ENCODE assay signal across 8 cellular contexts in genomic region chr14:91252901-91253794, GRCh38. TPM values are rescaled to one million over a fixed set of nuclear protein-coding genes. Genes with fewer than 3 reads are reported as not detected.
DNase-seq lines count a peak whose midpoint lies in the region; ATAC-seq and TF ChIP-seq lines count a peak whose summit lies in the region.

No MANE protein-coding gene starts in this region.

- TF ChIP-seq CTCF in ascending aorta (IDR thresholded peaks at IDR 0.05): no peak

- intact Hi-C loops in ascending aorta (cut with DNase I): no loop called here

- no peak for ATAC-seq in GM21576 (IDR thresholded peaks at IDR 0.05; ENCODE audit: unreplicated experiment)
- ATAC-seq in HG03097 (IDR thresholded peaks at IDR 0.05; ENCODE audit: low FRiP score, unreplicated experiment): no peak

- H3K4me1 ChIP-seq in ascending aorta: peaks cover 4 to 5% of the 10 kb centered on the region in 2 donors
- peaks cover 5% of the 10 kb centered on the region; the same call in 1 of the 2 replicates for H3K4me1 ChIP-seq in iPS DF 6.9 (ENCODE audit: control insufficient read depth, insufficient read depth, low read length)
- H3K4me1 ChIP-seq in skeletal muscle tissue (ENCODE audit: control insufficient read depth in 3 of 3, insufficient read depth in 3 of 3, low read length in 3 of 3): peaks cover 12 to 20% (median 16%) of the 10 kb centered on the region in 3 donors

- peak overlapping the region; percentile 66 to 71 for H3K4me3 ChIP-seq in ascending aorta
- peak overlapping the region; percentile 71 for H3K4me3 ChIP-seq in iPS DF 6.9 (ENCODE audit: low read length)
- peak overlapping the region; percentile 59 to 70 (median 65) for H3K4me3 ChIP-seq in skeletal muscle tissue (ENCODE audit: low read length in 3 of 3)

- H3K27ac ChIP-seq in ascending aorta (no peak overlapping the region), iPS DF 6.9 (ENCODE audit: low read length) (no peak overlapping the region), skeletal muscle tissue (ENCODE audit: low read depth, low read length) (no peak overlapping the region)

- no CpG with 5 or more reads among the region's 95 CpGs for WGBS in iPS DF 6.9 (ENCODE audit: insufficient coverage, insufficient read length)

- H3K9me3 ChIP-seq in ascending aorta (no peaks in the 10 kb centered on the region), iPS DF 6.9 (ENCODE audit: control insufficient read depth, insufficient read depth, low read length) (no peaks in the 10 kb centered on the region), skeletal muscle tissue (ENCODE audit: control insufficient read depth in 3 of 3, low read length in 3 of 3) (no peaks in the 10 kb centered on the region)

- peak; percentile 31 for DNase-seq in NCI-H510A (lab: John Stamatoyannopoulos, UW)
- DNase-seq in NCI-H510A treated with DMSO at 0.1 percent for 48 hours (lab: John Stamatoyannopoulos, UW): no peak
- peak; percentile 74 for DNase-seq in NCI-H69 (lab: John Stamatoyannopoulos, UW)
- DNase-seq in ascending aorta (ENCODE audit: low spot score in 2 of 2): no peak
- no peak for DNase-seq in iPS DF 6.9 (ENCODE audit: low read depth, low spot score)

- H3K36me3 ChIP-seq in ascending aorta (no peaks in the 10 kb centered on the region), iPS DF 6.9 (ENCODE audit: control insufficient read depth, insufficient read depth, low read length) (no peaks in the 10 kb centered on the region), skeletal muscle tissue (ENCODE audit: control insufficient read depth in 3 of 3, insufficient read depth in 3 of 3, low read length in 3 of 3) (no peaks in the 10 kb centered on the region)

- H3K27me3 ChIP-seq in ascending aorta: peaks cover 4% of the 10 kb centered on the region
- H3K27me3 ChIP-seq in iPS DF 6.9 (ENCODE audit: control insufficient read depth, insufficient read depth, low read length): no peaks in the 10 kb centered on the region
- H3K27me3 ChIP-seq in skeletal muscle tissue (ENCODE audit: control insufficient read depth in 3 of 3, insufficient read depth in 3 of 3, low read length in 3 of 3): peaks cover 4 to 9% (median 8%) of the 10 kb centered on the region in 3 donors

- H3K9ac ChIP-seq in skeletal muscle tissue (ENCODE audit: low read depth in 1 of 3, low read length in 3 of 3): peak overlapping the region; percentile 61 to 76 (median 70)

RNA-seq across cellular contexts. Expression of gene GPR68, which starts 8.6 kb away (rescaled TPM):
- total RNA-seq in ascending aorta (not detected), skeletal muscle tissue (0.52 TPM)

Comparison
In these comparisons a context has a peak if more than half of its experiments do, and no peak if none do; other contexts are left out.
1. DNase-seq: peak in NCI-H510A (single experiment) and NCI-H69 (single experiment); none in NCI-H510A treated with DMSO at 0.1 percent for 48 hours (single experiment), ascending aorta (0 of 2) and iPS DF 6.9 (single experiment).
2. Peak in every context shown above with its lines, with median percentiles within 50 percentile points of each other: H3K4me3 ChIP-seq.